Comparison of ENCODE assay signal across 35 cellular contexts in genomic region chr2:232940724-232941123, GRCh38.
"Had no signal": no experiment of that assay in that cellular context is flagged by ENCODE, and none has a peak within 500 bp of the region (broad histone marks: within the 10 kb centered on the region; RNA-seq: fewer than 3 reads in every experiment).

No MANE protein-coding gene starts in this region.

- DNase-seq: Kasumi-1, MG63, MM.1S, MV-4-11, NCI-H1048, NCI-H1092, NCI-H1092 treated with DMSO at 0.1 percent for 48 hours, NCI-H1105, NCI-H1105 treated with DMSO at 0.1 percent for 48 hours, NCI-H1417, NCI-H1417 treated with DMSO at 0.1 percent for 48 hours, NCI-H1436, NCI-H1436 treated with DMSO at 0.1 percent for 48 hours, NCI-H146, NCI-H1694, NCI-H1694 treated with DMSO at 0.1 percent for 48 hours, NCI-H187, NCI-H187 treated with DMSO at 0.1 percent for 48 hours, NCI-H1930, NCI-H2029, NCI-H2029 treated with DMSO at 0.1 percent for 48 hours, NCI-H2081, NCI-H2081 treated with DMSO at 0.1 percent for 48 hours, NCI-H2107, NCI-H2171, NCI-H2171 treated with DMSO at 0.1 percent for 48 hours, NCI-H2227 treated with DMSO at 0.1 percent for 48 hours, NCI-H226, NCI-H345, NCI-H446, NCI-H446 treated with DMSO at 0.1 percent for 48 hours, NCI-H510A, NCI-H510A treated with DMSO at 0.1 percent for 48 hours, NCI-H524, NCI-H524 treated with DMSO at 0.1 percent for 48 hours had no signal

- H3K36me3 ChIP-seq: MG63 had no signal

- H3K4me3 ChIP-seq: MG63 had no signal

- H3K27me3 ChIP-seq: MG63 had no signal
